ENCODE assay signal across 9 cellular contexts in the genomic region with DNA sequence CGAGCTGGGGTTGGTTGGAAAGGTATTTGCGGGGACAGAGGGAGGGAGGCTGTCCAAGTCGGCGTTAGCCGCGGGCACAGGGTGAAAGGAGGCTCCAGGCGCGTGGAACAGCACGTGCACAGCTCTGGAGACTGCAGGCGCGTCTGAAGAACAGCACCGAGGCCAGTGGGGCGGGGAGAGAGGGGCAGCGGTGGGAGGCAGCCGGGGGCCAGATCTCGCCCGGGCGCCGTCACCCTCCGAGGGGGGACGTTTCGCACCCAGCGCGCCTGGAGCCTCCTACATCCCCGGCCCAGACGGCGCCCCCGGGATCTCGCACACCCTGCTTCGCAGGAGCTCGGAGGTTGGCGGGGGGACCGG.
DNase-seq lines count a peak whose midpoint lies in the region; ATAC-seq lines count a peak whose summit lies in the region.
"Had no signal": no experiment of that assay in that cellular context is flagged by ENCODE, and none has a peak within 500 bp of the region (broad histone marks: within the 10 kb centered on the region; RNA-seq: fewer than 3 reads in every experiment).

No MANE protein-coding gene starts in this region.

- ATAC-seq in activated naive CD4-positive, alpha-beta T cell treated with anti-CD3 and anti-CD28 coated beads, Interleukin-2, amount 50 U/mL, for 72 hours = no peak
- peak in 1 of 4 experiments; percentile 0 for ATAC-seq in T-cell (replicated peaks in 1 of 4)

- DNase-seq in activated naive CD4-positive, alpha-beta T cell treated with anti-CD3 and anti-CD28 coated beads for 36 hours = no peak
- no peak for DNase-seq in activated naive CD4-positive, alpha-beta T cell treated with anti-CD3 and anti-CD28 coated beads, Interleukin-2, amount 50 U/mL, for 72 hours (ENCODE audit: low spot score in 2 of 2)
- DNase-seq in T-cell = no peak
- peak in 2 of 49 donors; percentile 42 to 69 for DNase-seq in substantia nigra (lab: John Stamatoyannopoulos, UW)
- no peak for DNase-seq in activated gamma-delta T cell treated with Interleukin-2 at 50 U/mL for 16 hours
- DNase-seq in SKM-1 treated with dmso at 0.1 percent for 144 hours (lab: John Stamatoyannopoulos, UW; ENCODE audit: unreplicated experiment) = no peak
- DNase-seq in stimulated activated CD4-positive, alpha-beta T cell treated with anti-CD3 and anti-CD28 coated beads, Interleukin-15, amount 100 ng/mL, for 24 hours = no peak

- H3K9me3 ChIP-seq in iPS-18c (ENCODE audit: control insufficient read depth, insufficient read depth, low read length) = no peaks in the 10 kb centered on the region

- POLR2A ChIA-PET in T-cell (lab: Charles Lee) = no interaction called here

- H3K27ac Mint-ChIP-seq in activated naive CD4-positive, alpha-beta T cell treated with anti-CD3 and anti-CD28 coated beads for 36 hours = no peak overlapping the region
- H3K27ac Mint-ChIP-seq in activated naive CD4-positive, alpha-beta T cell treated with anti-CD3 and anti-CD28 coated beads, Interleukin-2, amount 50 U/mL, for 72 hours = peak overlapping the region in 1 of 2 donors; percentile 91
- H3K27ac Mint-ChIP-seq in T-cell = peak overlapping the region; percentile 84 to 96

- H3K4me1 Mint-ChIP-seq in activated naive CD4-positive, alpha-beta T cell treated with anti-CD3 and anti-CD28 coated beads for 36 hours (ENCODE audit: low read depth) = peaks cover 6% of the 10 kb centered on the region
- H3K4me1 Mint-ChIP-seq in T-cell = peaks cover 8 to 15% (median 14%) of the 10 kb centered on the region in 3 donors

- peaks cover 2% of the 10 kb centered on the region for H3K27me3 Mint-ChIP-seq in activated naive CD4-positive, alpha-beta T cell treated with anti-CD3 and anti-CD28 coated beads for 36 hours (ENCODE audit: low read depth)
- H3K27me3 Mint-ChIP-seq in T-cell = peaks cover 0 to 10% of the 10 kb centered on the region in 2 donors

- H3K27ac ChIP-seq in substantia nigra (ENCODE audit: low read depth, low read length, poor library complexity, severe bottlenecking) = peak overlapping the region; percentile 26
- H3K27ac ChIP-seq: epithelial cell of prostate had no signal

- intact Hi-C loops in activated naive CD4-positive, alpha-beta T cell treated with anti-CD3 and anti-CD28 coated beads for 36 hours (cut with micrococcal nuclease) = loop anchor here (1.0 to 5.0 kb wide), 4 partner anchors 18 to 574 kb away; a partner anchor contains a TSS

- peak overlapping the region; percentile 92 for H3K4me3 Mint-ChIP-seq in activated naive CD4-positive, alpha-beta T cell treated with anti-CD3 and anti-CD28 coated beads for 36 hours
- peak overlapping the region; percentile 94 to 96 (median 95) for H3K4me3 Mint-ChIP-seq in T-cell

- peak overlapping the region; percentile 64 for H3K4me3 ChIP-seq in iPS-18c (ENCODE audit: insufficient read depth, low read depth, low read length)

- no peaks in the 10 kb centered on the region for H3K9me3 Mint-ChIP-seq in activated naive CD4-positive, alpha-beta T cell treated with anti-CD3 and anti-CD28 coated beads for 36 hours
- no peaks in the 10 kb centered on the region for H3K9me3 Mint-ChIP-seq in activated naive CD4-positive, alpha-beta T cell treated with anti-CD3 and anti-CD28 coated beads, Interleukin-2, amount 50 U/mL, for 72 hours
- H3K9me3 Mint-ChIP-seq in T-cell = no peaks in the 10 kb centered on the region

- CTCF ChIA-PET in activated naive CD4-positive, alpha-beta T cell treated with anti-CD3 and anti-CD28 coated beads for 36 hours (lab: Charles Lee) = interaction anchor here (0.6 to 1.5 kb wide), 4 partner anchors 27 to 617 kb away, joined by 3 to 8 read pairs (median 4); no protein-coding TSS in a partner anchor
- CTCF ChIA-PET in T-cell (lab: Charles Lee) = interaction anchor here (0.6 to 1.2 kb wide), 9 partner anchors 11 to 1193 kb away, joined by 3 to 9 read pairs (median 4); a partner anchor contains a TSS

- no peaks in the 10 kb centered on the region for H3K36me3 Mint-ChIP-seq in activated naive CD4-positive, alpha-beta T cell treated with anti-CD3 and anti-CD28 coated beads for 36 hours (ENCODE audit: low read depth)
- peaks cover 0 to 4% of the 10 kb centered on the region in 2 donors for H3K36me3 Mint-ChIP-seq in activated naive CD4-positive, alpha-beta T cell treated with anti-CD3 and anti-CD28 coated beads, Interleukin-2, amount 50 U/mL, for 72 hours
- no peaks in the 10 kb centered on the region for H3K36me3 Mint-ChIP-seq in T-cell
